ENCODE assay signal across 9 cellular contexts in genomic region chr13:41310963-41311606, GRCh38. TPM values are rescaled to one million over a fixed set of nuclear protein-coding genes. Genes with fewer than 3 reads are reported as not detected.
DNase-seq lines count a peak whose midpoint lies in the region; ATAC-seq, FAIRE-seq and TF ChIP-seq lines count a peak whose summit lies in the region.
"Had no signal": no experiment of that assay in that cellular context is flagged by ENCODE, and none has a peak within 500 bp of the region (broad histone marks: within the 10 kb centered on the region; RNA-seq: fewer than 3 reads in every experiment).

TSS of gene NAA16 (plus strand) at chr13:41311267. CDS start at chr13:41311529, 262 bp downstream.

- peak within 1 kb of the TSS; percentile 90 to 94 for H3K9ac ChIP-seq in kidney (ENCODE audit: low read length in 2 of 2)

- DNase-seq in AML-193 (lab: John Stamatoyannopoulos, UW) = peak; percentile 78 to 82
- DNase-seq in NCI-H460 (ENCODE audit: extremely low read depth, low read depth) = peak; percentile 67
- peak; percentile 98 for DNase-seq in activated CD4-positive, CD25-positive, alpha-beta regulatory T cell treated with anti-CD3 and anti-CD28 coated beads, Interleukin-2, amount 50 U/mL, for 72 hours
- peak; percentile 88 for DNase-seq in cerebellum (ENCODE audit: low spot score)
- peak; percentile 97 for DNase-seq in kidney
- DNase-seq in stimulated activated CD4-positive, alpha-beta T cell treated with anti-CD3 and anti-CD28 coated beads, Interleukin-15, amount 100 ng/mL, for 1 hour (ENCODE audit: low read depth in 1 of 2, low spot score in 1 of 2) = peak; percentile 87 to 96

- ATAC-seq in GM19035 (IDR thresholded peaks at IDR 0.05; ENCODE audit: unreplicated experiment) (peak; percentile 79), HG03342 (IDR thresholded peaks at IDR 0.05; ENCODE audit: unreplicated experiment) (peak; percentile 63)

- peak within 1 kb of the TSS; percentile 87 to 94 for H3K27ac ChIP-seq in kidney (ENCODE audit: low read depth in 2 of 2, low read length in 2 of 2)

- intact Hi-C loops in kidney (cut with DNase I) = no loop called here

- no peaks in the 10 kb centered on the region for H3K9me3 ChIP-seq in kidney (ENCODE audit: control insufficient read depth in 1 of 2, low read length in 2 of 2)

- no peak for TF ChIP-seq CTCF in kidney (IDR thresholded peaks at IDR 0.05; ENCODE audit: borderline replicate concordance, extremely low read depth, insufficient read depth)

- FAIRE-seq in kidney (lab: Jason Lieb, UNC) = no peak
- FAIRE-seq: colon had no signal

- H3K4me3 ChIP-seq in kidney (ENCODE audit: low read length in 2 of 2) = peak within 1 kb of the TSS; percentile 76 to 88

- H3K36me3 ChIP-seq in kidney (ENCODE audit: control insufficient read depth in 1 of 2, insufficient read depth in 2 of 2, low read length in 2 of 2) = no peaks in the 10 kb centered on the region

- H3K4me1 ChIP-seq in kidney (ENCODE audit: control insufficient read depth in 1 of 2, insufficient read depth in 1 of 2, low read depth in 1 of 2, low read length in 2 of 2) = peaks cover 0 to 6% of the 10 kb centered on the region in 2 donors

RNA-seq across cellular contexts. Expression of gene NAA16, which starts in this region (rescaled TPM):
- total RNA-seq in NCI-H460 (2014; rRNA removed; shearing (Covaris generic)) = 7.2 and 7.5 TPM in 2 replicates
- 33.5 and 35.1 TPM in 2 replicates for polyA plus RNA-seq in NCI-H460 (2014; cell fraction: nucleus; rRNA removed)
- total RNA-seq in cerebellum = 46.5 TPM
- 22.3 TPM for total RNA-seq in kidney
- polyA plus RNA-seq in kidney (ENCODE audit: insufficient read depth, low read depth, low replicate concordance) = 6.4 TPM

Comparison
In these comparisons a context has a peak if more than half of its experiments do, and no peak if none do; other contexts are left out.
1. Peak in every context shown above with its lines: DNase-seq, ATAC-seq, H3K4me3 ChIP-seq and H3K27ac ChIP-seq.